Comparison of ENCODE assay signal across 8 cellular contexts in genomic region chr12:92538970-92539749, GRCh38.
A peak's percentile ranks its signal among the peaks of the same experiment; 100 is the strongest.
DNase-seq lines count a peak whose midpoint lies in the region; ATAC-seq and TF ChIP-seq lines count a peak whose summit lies in the region.

No MANE protein-coding gene starts in this region.

- H3K9me3 Mint-ChIP-seq in activated naive CD4-positive, alpha-beta T cell treated with anti-CD3 and anti-CD28 coated beads, Interleukin-2, amount 50 U/mL, for 24 hours: peaks cover 5% of the 10 kb centered on the region

- no peak for TF ChIP-seq CTCF in fibroblast of pulmonary artery (IDR thresholded peaks at IDR 0.05; ENCODE audit: low read length, missing control alignments)

- in situ Hi-C loops in SK-MEL-5 (cut with HindIII; ENCODE audit: low pct_unique_long_range_greater_than_20kb, low sequenced_read_pairs): no loop called here

- DNase-seq in activated naive CD4-positive, alpha-beta T cell treated with anti-CD3 and anti-CD28 coated beads, Interleukin-2, amount 50 U/mL, for 16 hours: no peak
- peak; percentile 55 for DNase-seq in SK-MEL-5 (ENCODE audit: low read depth, low spot score)
- DNase-seq in fibroblast of pulmonary artery (ENCODE audit: low read depth): peak; percentile 95
- peak; percentile 7 for DNase-seq in smooth muscle cell of the brain vasculature (ENCODE audit: low read depth, low spot score)
- no peak for DNase-seq in effector CD4-positive, alpha-beta T cell
- DNase-seq in stimulated activated CD4-positive, alpha-beta T cell treated with anti-CD3 and anti-CD28 coated beads, Interleukin-4, amount 100 ng/mL, for 1 hour: no peak

- H3K27ac Mint-ChIP-seq in activated naive CD4-positive, alpha-beta T cell treated with anti-CD3 and anti-CD28 coated beads, Interleukin-2, amount 50 U/mL, for 24 hours: peak overlapping the region; percentile 98

- H3K4me3 ChIP-seq in fibroblast of pulmonary artery (replicated peaks; ENCODE audit: low read depth, low read length): no peak overlapping the region

- peak; percentile 33 for ATAC-seq in HG03064 (IDR thresholded peaks at IDR 0.05; ENCODE audit: low read depth, unreplicated experiment)

- peaks cover 82% of the 10 kb centered on the region for H3K4me1 Mint-ChIP-seq in activated naive CD4-positive, alpha-beta T cell treated with anti-CD3 and anti-CD28 coated beads, Interleukin-2, amount 50 U/mL, for 24 hours

- H3K36me3 Mint-ChIP-seq in activated naive CD4-positive, alpha-beta T cell treated with anti-CD3 and anti-CD28 coated beads, Interleukin-2, amount 50 U/mL, for 24 hours: peaks cover 10% of the 10 kb centered on the region

- no peaks in the 10 kb centered on the region for H3K27me3 Mint-ChIP-seq in activated naive CD4-positive, alpha-beta T cell treated with anti-CD3 and anti-CD28 coated beads, Interleukin-2, amount 50 U/mL, for 24 hours

- peak overlapping the region; percentile 49 for H3K4me3 Mint-ChIP-seq in activated naive CD4-positive, alpha-beta T cell treated with anti-CD3 and anti-CD28 coated beads, Interleukin-2, amount 50 U/mL, for 24 hours

Comparison
In these comparisons a context has a peak if more than half of its experiments do, and no peak if none do; other contexts are left out.
1. DNase-seq: peak in SK-MEL-5 (single experiment), fibroblast of pulmonary artery (single experiment) and smooth muscle cell of the brain vasculature (single experiment); none in activated naive CD4-positive, alpha-beta T cell treated with anti-CD3 and anti-CD28 coated beads, Interleukin-2, amount 50 U/mL, for 16 hours (single experiment), effector CD4-positive, alpha-beta T cell (single experiment) and stimulated activated CD4-positive, alpha-beta T cell treated with anti-CD3 and anti-CD28 coated beads, Interleukin-4, amount 100 ng/mL, for 1 hour (single experiment).